10 cellular contexts compared by ENCODE assay signal in genomic region chr14:55373784-55374725, GRCh38. TPM values are rescaled to one million over a fixed set of nuclear protein-coding genes. Genes with fewer than 3 reads are reported as not detected.
DNase-seq lines count a peak whose midpoint lies in the region; ATAC-seq, FAIRE-seq and TF ChIP-seq lines count a peak whose summit lies in the region.
"Had no signal": no experiment of that assay in that cellular context is flagged by ENCODE, and none has a peak within 500 bp of the region (broad histone marks: within the 10 kb centered on the region; RNA-seq: fewer than 3 reads in every experiment).

No MANE protein-coding gene starts in this region.

- no peaks in the 10 kb centered on the region for H3K9me3 Mint-ChIP-seq in activated T-cell treated with anti-CD3 and anti-CD28 coated beads, Interleukin-2, amount 50 U/mL, for 72 hours
- H3K9me3 Mint-ChIP-seq: WTC11 had no signal

- H3K4me1 Mint-ChIP-seq in activated T-cell treated with anti-CD3 and anti-CD28 coated beads, Interleukin-2, amount 50 U/mL, for 72 hours (ENCODE audit: low read depth) = peaks cover 48% of the 10 kb centered on the region
- H3K4me1 Mint-ChIP-seq: WTC11 had no signal

- peak overlapping the region; percentile 100 for H3K27ac Mint-ChIP-seq in activated T-cell treated with anti-CD3 and anti-CD28 coated beads, Interleukin-2, amount 50 U/mL, for 72 hours
- H3K27ac Mint-ChIP-seq: WTC11 had no signal

- ATAC-seq in HG03520 (IDR thresholded peaks at IDR 0.05; ENCODE audit: unreplicated experiment) = peak; percentile 46
- peak; percentile 84 to 90 for ATAC-seq in activated T-cell treated with anti-CD3 and anti-CD28 coated beads, Interleukin-2, amount 50 U/mL, for 72 hours (replicated peaks in 1 of 2)
- ATAC-seq: WTC11 had no signal

- no peaks in the 10 kb centered on the region for H3K27me3 Mint-ChIP-seq in activated T-cell treated with anti-CD3 and anti-CD28 coated beads, Interleukin-2, amount 50 U/mL, for 72 hours (ENCODE audit: low read depth)

- no peaks in the 10 kb centered on the region for H3K27me3 ChIP-seq in prostate gland (replicated peaks; ENCODE audit: insufficient read depth)

- FAIRE-seq in GM12891 (lab: Jason Lieb, UNC) = no peak
- FAIRE-seq in GM12892 (lab: Jason Lieb, UNC) = no peak

- intact Hi-C loops in prostate gland (cut with DNase I) = no loop called here

- 73% methylated on average over 5 of the region's 5 CpGs for WGBS in prostate gland

- H3K36me3 ChIP-seq in prostate gland = peaks cover 0 to 5% of the 10 kb centered on the region in 2 donors

- TF ChIP-seq CTCF in prostate gland (IDR thresholded peaks at IDR 0.05) = no peak

- peaks cover 2 to 20% of the 10 kb centered on the region in 2 donors for H3K36me3 Mint-ChIP-seq in activated T-cell treated with anti-CD3 and anti-CD28 coated beads, Interleukin-2, amount 50 U/mL, for 72 hours (ENCODE audit: insufficient read depth in 2 of 2)

- H3K9me3 ChIP-seq in prostate gland = no peaks in the 10 kb centered on the region

- H3K4me3 Mint-ChIP-seq in activated T-cell treated with anti-CD3 and anti-CD28 coated beads, Interleukin-2, amount 50 U/mL, for 72 hours = peak overlapping the region; percentile 74 to 93
- H3K4me3 Mint-ChIP-seq: WTC11 had no signal

- H3K4me3 ChIP-seq in prostate gland = no peak overlapping the region

- no peaks in the 10 kb centered on the region for H3K4me1 ChIP-seq in prostate gland (replicated peaks)

- no peak overlapping the region for H3K27ac ChIP-seq in prostate gland

- TF ChIP-seq POLR2A in GM12891 (IDR thresholded peaks at IDR 0.05; ENCODE audit: low read depth, low read length) = no peak
- TF ChIP-seq POLR2A in prostate gland (IDR thresholded peaks at IDR 0.05) = no peak
- no peak for TF ChIP-seq POLR2A in GM12892 (IDR thresholded peaks at IDR 0.05; ENCODE audit: low read depth, low read length)

- DNase-seq in GM12891 (ENCODE audit: insufficient read length, low spot score) (peak; percentile 15), iris pigment epithelial cell (ENCODE audit: low read depth) (peak; percentile 88), NCI-H524 (lab: John Stamatoyannopoulos, UW) (no peak), prostate gland (ENCODE audit: low spot score) (no peak), GM12892 (ENCODE audit: insufficient read length) (no peak), COLO829 (ENCODE audit: low spot score) (no peak)
- peak; percentile 34 to 50 for DNase-seq in activated T-cell treated with anti-CD3 and anti-CD28 coated beads, Interleukin-2, amount 50 U/mL, for 72 hours
- DNase-seq: NCI-H2029 treated with DMSO at 0.1 percent for 48 hours had no signal

TF ChIP-seq in GM12891, 5 proteins besides CTCF, POLR2A, EP300 and RAD21:
- TF ChIP-seq SPI1 (IDR thresholded peaks at IDR 0.05; ENCODE audit: low read depth, low read length) (peak; percentile 39), PAX5 (IDR thresholded peaks at IDR 0.05; ENCODE audit: insufficient read depth, low read length, severe bottlenecking) (no peak), POU2F2 (IDR thresholded peaks at IDR 0.05; ENCODE audit: low read depth, low read length) (no peak)

RNA-seq across cellular contexts. Expression of gene ATG14, which starts 37.6 kb away (rescaled TPM):
- polyA plus RNA-seq in GM12891 (2012; ENCODE audit: low read depth, missing spikeins) = 4.3 TPM
- total RNA-seq in activated T-cell treated with anti-CD3 and anti-CD28 coated beads, Interleukin-2, amount 50 U/mL, for 72 hours = 1 to 10 TPM; 5.7 to 6.4 TPM
- total RNA-seq in prostate gland = 10 to 100 TPM; 12.5 to 21.9 TPM
- polyA plus RNA-seq in GM12892 (2012; ENCODE audit: missing spikeins) = 4.7 TPM

Comparison
In these comparisons a context has a peak if more than half of its experiments do, and no peak if none do; other contexts are left out.
1. DNase-seq: peak in GM12891 (single experiment), activated T-cell treated with anti-CD3 and anti-CD28 coated beads, Interleukin-2, amount 50 U/mL, for 72 hours (2 of 2) and iris pigment epithelial cell (single experiment); none in NCI-H524 (0 of 2), prostate gland (single experiment), GM12892 (single experiment) and COLO829 (single experiment).